9 cellular contexts compared by ENCODE assay signal in genomic region chr9:121271368-121272351, GRCh38. TPM values are rescaled to one million over a fixed set of nuclear protein-coding genes. Genes with fewer than 3 reads are reported as not detected.
DNase-seq lines count a peak whose midpoint lies in the region; ATAC-seq and TF ChIP-seq lines count a peak whose summit lies in the region.
"Had no signal": no experiment of that assay in that cellular context is flagged by ENCODE, and none has a peak within 500 bp of the region (broad histone marks: within the 10 kb centered on the region; RNA-seq: fewer than 3 reads in every experiment).

No MANE protein-coding gene starts in this region.

- H3K27ac ChIP-seq in coronary artery: peak overlapping the region; percentile 93 to 97
- H3K27ac ChIP-seq in muscle layer of colon (ENCODE audit: low read depth, low read length): peak overlapping the region; percentile 96
- H3K27ac ChIP-seq in uterus: peak overlapping the region; percentile 89 to 100
- H3K27ac ChIP-seq in A673 (ENCODE audit: low read depth, low read length, poor library complexity, severe bottlenecking): no peak overlapping the region

- CTCF ChIA-PET in A673 (lab: Charles Lee): no interaction called here

- peak overlapping the region; percentile 85 for H3K9ac ChIP-seq in muscle layer of colon (ENCODE audit: low read length)

- no peak for DNase-seq in activated CD4-positive, CD25-positive, alpha-beta regulatory T cell (lab: John Stamatoyannopoulos, UW)
- peak; percentile 80 for DNase-seq in coronary artery (ENCODE audit: low spot score)
- peak in 1 of 2 donors; percentile 45 for DNase-seq in uterus
- DNase-seq in RKO (ENCODE audit: low spot score): no peak
- DNase-seq in A673 (ENCODE audit: low spot score): no peak
- DNase-seq in NCI-H2171 (lab: John Stamatoyannopoulos, UW): no peak
- DNase-seq: activated gamma-delta T cell treated with Interleukin-2 at 50 U/mL for 16 hours had no signal

- no peak for TF ChIP-seq CTCF in coronary artery (IDR thresholded peaks at IDR 0.05)
- no peak for TF ChIP-seq CTCF in uterus (IDR thresholded peaks at IDR 0.05)
- TF ChIP-seq CTCF in A673 (conservative IDR thresholded peaks at IDR 0.05; ENCODE audit: low read depth, low read length): no peak

- no TSS peak for BruUV-seq in A673 (replicated peaks; lab: Mats Ljungman, UMichigan)

- peaks cover 82% of the 10 kb centered on the region for H3K4me1 ChIP-seq in muscle layer of colon (ENCODE audit: insufficient read depth, low read length)
- peaks cover 11 to 40% of the 10 kb centered on the region in 2 donors for H3K4me1 ChIP-seq in uterus
- H3K4me1 ChIP-seq in A673 (ENCODE audit: insufficient read depth, low read length, poor library complexity, severe bottlenecking): peaks cover 19% of the 10 kb centered on the region

- H3K4me3 ChIP-seq in coronary artery (peak overlapping the region; percentile 91), muscle layer of colon (ENCODE audit: low read depth in 1 of 2, low read length in 2 of 2) (peak overlapping the region; percentile 14 to 17), uterus (peak overlapping the region in 1 of 2 donors; percentile 19), A673 (ENCODE audit: low read depth, low read length, poor library complexity, severe bottlenecking) (no peak overlapping the region)

- TF ChIP-seq POLR2A in uterus (IDR thresholded peaks at IDR 0.05): no peak

- H3K27me3 ChIP-seq in muscle layer of colon (ENCODE audit: control insufficient read depth in 1 of 2, insufficient read depth in 2 of 2, low read length in 2 of 2) (no peaks in the 10 kb centered on the region), uterus (no peaks in the 10 kb centered on the region), A673 (replicated peaks; ENCODE audit: insufficient read depth, low read depth, low read length, poor library complexity) (no peaks in the 10 kb centered on the region)

- intact Hi-C loops in uterus (cut with DNase I; ENCODE audit: low total_unique reads): no loop called here
- intact Hi-C loops in A673 (cut with micrococcal nuclease; ENCODE audit: unreplicated experiment): no loop called here

- no peaks in the 10 kb centered on the region for H3K36me3 ChIP-seq in muscle layer of colon (ENCODE audit: insufficient read depth, low read length)
- no peaks in the 10 kb centered on the region for H3K36me3 ChIP-seq in uterus
- H3K36me3 ChIP-seq in A673 (ENCODE audit: insufficient read depth, low read length, poor library complexity, severe bottlenecking): no peaks in the 10 kb centered on the region

- POLR2A ChIA-PET in A673 (lab: Charles Lee; ENCODE audit: low non-redundant PET): no interaction called here

- H3K9me3 ChIP-seq in muscle layer of colon (ENCODE audit: low read length) (no peaks in the 10 kb centered on the region), uterus (no peaks in the 10 kb centered on the region), A673 (ENCODE audit: low read depth, low read length, poor library complexity, severe bottlenecking) (no peaks in the 10 kb centered on the region)

- ATAC-seq in activated CD4-positive, CD25-positive, alpha-beta regulatory T cell treated with anti-CD3 and anti-CD28 coated beads, Interleukin-2, amount 50 U/mL, for 24 hours: peak; percentile 14 to 21

RNA-seq across cellular contexts. Expression of gene GSN, which starts 3.7 kb away (rescaled TPM):
- total RNA-seq in uterus (1,000 to 10,000 TPM in 2 of 4 donors, 100 to 1,000 TPM in 2; 567 to 1,619 (median 884) TPM), A673 (2021) (28.4 and 43.7 TPM in 2 replicates)

Comparison
In these comparisons a context has a peak if more than half of its experiments do, and no peak if none do; other contexts are left out.
1. RNA of gene GSN, which starts 3.7 kb away (total RNA-seq): 567 to 1,619 TPM in uterus; 28.4 to 43.7 TPM in A673; every median in the first group is over 10 times any median in the second.